1 cellular context compared by ENCODE assay signal in the genomic region with DNA sequence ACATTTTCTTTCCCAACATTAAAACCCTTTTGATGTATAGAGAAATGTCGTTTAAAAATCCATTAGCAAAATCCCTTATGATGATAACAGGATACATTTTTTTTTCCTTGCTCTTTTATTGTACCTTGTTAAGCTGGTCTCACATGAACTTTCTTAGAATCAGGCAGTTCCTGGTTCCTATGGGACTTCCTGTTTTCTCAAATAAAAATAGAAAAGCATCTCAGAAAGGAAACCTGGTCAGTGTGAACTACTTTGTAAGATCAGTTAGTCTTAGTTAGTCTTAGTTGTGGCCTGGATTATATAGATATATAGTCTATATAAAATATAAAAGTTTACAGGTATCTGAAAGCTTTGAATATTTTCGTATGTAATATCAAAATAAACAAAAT.
TF ChIP-seq lines count a peak whose summit lies in the region.

No MANE protein-coding gene starts in this region.

TF ChIP-seq in K562, 482 proteins besides CTCF, POLR2A, EP300 and RAD21 (continued from another document):
- no peak for TF ChIP-seq SRF (CRISPR knock-in tag; IDR thresholded peaks at IDR 0.05)
- no peak for TF ChIP-seq ZNF239 (CRISPR knock-in tag; IDR thresholded peaks at IDR 0.05)
- TF ChIP-seq, protein P1, sequence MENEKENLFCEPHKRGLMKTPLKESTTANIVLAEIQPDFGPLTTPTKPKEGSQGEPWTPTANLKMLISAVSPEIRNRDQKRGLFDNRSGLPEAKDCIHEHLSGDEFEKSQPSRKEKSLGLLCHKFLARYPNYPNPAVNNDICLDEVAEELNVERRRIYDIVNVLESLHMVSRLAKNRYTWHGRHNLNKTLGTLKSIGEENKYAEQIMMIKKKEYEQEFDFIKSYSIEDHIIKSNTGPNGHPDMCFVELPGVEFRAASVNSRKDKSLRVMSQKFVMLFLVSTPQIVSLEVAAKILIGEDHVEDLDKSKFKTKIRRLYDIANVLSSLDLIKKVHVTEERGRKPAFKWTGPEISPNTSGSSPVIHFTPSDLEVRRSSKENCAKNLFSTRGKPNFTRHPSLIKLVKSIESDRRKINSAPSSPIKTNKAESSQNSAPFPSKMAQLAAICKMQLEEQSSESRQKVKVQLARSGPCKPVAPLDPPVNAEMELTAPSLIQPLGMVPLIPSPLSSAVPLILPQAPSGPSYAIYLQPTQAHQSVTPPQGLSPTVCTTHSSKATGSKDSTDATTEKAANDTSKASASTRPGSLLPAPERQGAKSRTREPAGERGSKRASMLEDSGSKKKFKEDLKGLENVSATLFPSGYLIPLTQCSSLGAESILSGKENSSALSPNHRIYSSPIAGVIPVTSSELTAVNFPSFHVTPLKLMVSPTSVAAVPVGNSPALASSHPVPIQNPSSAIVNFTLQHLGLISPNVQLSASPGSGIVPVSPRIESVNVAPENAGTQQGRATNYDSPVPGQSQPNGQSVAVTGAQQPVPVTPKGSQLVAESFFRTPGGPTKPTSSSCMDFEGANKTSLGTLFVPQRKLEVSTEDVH (IDR thresholded peaks at IDR 0.05; ENCODE audit: low read depth, partially characterized antibody), result no peak
- TF ChIP-seq MYC (IDR thresholded peaks at IDR 0.05; ENCODE audit: low read depth, low read length), result no peak
- TF ChIP-seq MYC (CRISPR knock-in tag; IDR thresholded peaks at IDR 0.05; ENCODE audit: borderline replicate concordance, low read depth), result no peak
- no peak for TF ChIP-seq ZNF274 (IDR thresholded peaks at IDR 0.05; ENCODE audit: borderline replicate concordance, low read depth, low read length)
- TF ChIP-seq ZNF324 (CRISPR knock-in tag; IDR thresholded peaks at IDR 0.05), result no peak
- TF ChIP-seq RBFOX2 (IDR thresholded peaks at IDR 0.05; ENCODE audit: low read depth, low read length), result no peak
- TF ChIP-seq CBFA2T3 (IDR thresholded peaks at IDR 0.05), result no peak
- TF ChIP-seq PHTF2 (CRISPR knock-in tag; IDR thresholded peaks at IDR 0.05), result no peak
- TF ChIP-seq, protein P2, sequence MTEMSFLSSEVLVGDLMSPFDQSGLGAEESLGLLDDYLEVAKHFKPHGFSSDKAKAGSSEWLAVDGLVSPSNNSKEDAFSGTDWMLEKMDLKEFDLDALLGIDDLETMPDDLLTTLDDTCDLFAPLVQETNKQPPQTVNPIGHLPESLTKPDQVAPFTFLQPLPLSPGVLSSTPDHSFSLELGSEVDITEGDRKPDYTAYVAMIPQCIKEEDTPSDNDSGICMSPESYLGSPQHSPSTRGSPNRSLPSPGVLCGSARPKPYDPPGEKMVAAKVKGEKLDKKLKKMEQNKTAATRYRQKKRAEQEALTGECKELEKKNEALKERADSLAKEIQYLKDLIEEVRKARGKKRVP (CRISPR knock-in tag; IDR thresholded peaks at IDR 0.05), result no peak
- TF ChIP-seq SMAD2 (IDR thresholded peaks at IDR 0.05; ENCODE audit: low read depth, low read length), result no peak
- TF ChIP-seq SAFB2 (IDR thresholded peaks at IDR 0.05; ENCODE audit: borderline replicate concordance, low read depth, low read length, severe bottlenecking), result no peak
- TF ChIP-seq ZNF436 (CRISPR knock-in tag; IDR thresholded peaks at IDR 0.05), result no peak
- no peak for TF ChIP-seq SMAD1 (IDR thresholded peaks at IDR 0.05; ENCODE audit: low read depth, low read length, partially characterized antibody)
- 0 out of 2 replicates have a peak, but pooled peaks have one; percentile 26 for TF ChIP-seq ELF1 (tag; IDR thresholded peaks at IDR 0.05)
- no peak for TF ChIP-seq ZNF143 (CRISPR knock-in tag; IDR thresholded peaks at IDR 0.05)
- TF ChIP-seq BRF1 (IDR thresholded peaks at IDR 0.05; ENCODE audit: borderline replicate concordance, extremely low read depth, insufficient read length), result no peak
- TF ChIP-seq HNRNPH1 (optimal IDR thresholded peaks at IDR 0.05; ENCODE audit: low read depth, low read length), result no peak
- TF ChIP-seq ETS2 (tag; IDR thresholded peaks at IDR 0.05; ENCODE audit: borderline replicate concordance, poor library complexity, severe bottlenecking), result no peak
- TF ChIP-seq SOX6 (IDR thresholded peaks at IDR 0.05), result no peak
